Comparison of ENCODE assay signal across 8 cellular contexts in genomic region chr5:141635646-141636045, GRCh38. TPM values are rescaled to one million over a fixed set of nuclear protein-coding genes. Genes with fewer than 3 reads are reported as not detected.
DNase-seq lines count a peak whose midpoint lies in the region; ATAC-seq, FAIRE-seq and TF ChIP-seq lines count a peak whose summit lies in the region.

No MANE protein-coding gene starts in this region.

- H3K4me1 ChIP-seq in BLaER1 (peaks cover 41% of the 10 kb centered on the region), MM.1S (ENCODE audit: low read length) (peaks cover 16% of the 10 kb centered on the region)

- DNase-seq in MM.1S, result no peak
- no peak for DNase-seq in dorsolateral prefrontal cortex
- DNase-seq in NCI-H2196 treated with DMSO at 0.1 percent for 48 hours (lab: John Stamatoyannopoulos, UW; ENCODE audit: unreplicated experiment), result no peak
- no peak for DNase-seq in H54 (ENCODE audit: insufficient read length, low spot score)
- no peak for DNase-seq in NCI-H526 (lab: John Stamatoyannopoulos, UW)
- DNase-seq in sciatic nerve (ENCODE audit: low spot score), result no peak

- H3K9me2 ChIP-seq in MM.1S (replicated peaks; ENCODE audit: insufficient read depth, low read length), result no peaks in the 10 kb centered on the region
- no peaks in the 10 kb centered on the region for H3K9me2 ChIP-seq in neural cell (ENCODE audit: insufficient read depth, low read length)

- H3K27ac ChIP-seq in BLaER1 (peak overlapping the region; percentile 79), MM.1S (ENCODE audit: low read length) (no peak overlapping the region), dorsolateral prefrontal cortex (peak overlapping the region in 4 of 59 donors; percentile 2 to 88 (median 74)), neural cell (ENCODE audit: low read length) (no peak overlapping the region)

- H3K9ac ChIP-seq in BLaER1, result peak overlapping the region; percentile 89
- peak overlapping the region; percentile 84; the same call in 1 of the 2 replicates for H3K9ac ChIP-seq in MM.1S (ENCODE audit: low read length)
- H3K9ac ChIP-seq in neural cell (ENCODE audit: low read length), result peak overlapping the region; percentile 88

- peaks cover 58% of the 10 kb centered on the region for H3K36me3 ChIP-seq in BLaER1
- no peaks in the 10 kb centered on the region; the same call in 1 of the 2 replicates for H3K36me3 ChIP-seq in MM.1S (replicated peaks; ENCODE audit: insufficient read depth, low read length)
- peaks cover 9% of the 10 kb centered on the region for H3K36me3 ChIP-seq in neural cell (ENCODE audit: insufficient read depth, low read length)

- H3K79me2 ChIP-seq in MM.1S (ENCODE audit: low read length) (peaks cover 53% of the 10 kb centered on the region), neural cell (replicated peaks; ENCODE audit: insufficient read depth, low read length) (peaks cover 25% of the 10 kb centered on the region)

- no peaks in the 10 kb centered on the region for H3K27me3 ChIP-seq in BLaER1
- H3K27me3 ChIP-seq in MM.1S (replicated peaks; ENCODE audit: insufficient read depth, low read length), result no peaks in the 10 kb centered on the region
- no peaks in the 10 kb centered on the region for H3K27me3 ChIP-seq in dorsolateral prefrontal cortex
- H3K27me3 ChIP-seq in neural cell (ENCODE audit: insufficient read depth, low read depth, low read length), result no peaks in the 10 kb centered on the region

- TF ChIP-seq CTCF in MM.1S (IDR thresholded peaks at IDR 0.05; ENCODE audit: low read length) (no peak), dorsolateral prefrontal cortex (IDR thresholded peaks at IDR 0.05 in 54 of 56, conservative IDR thresholded peaks at IDR 0.05 in 2 of 56; ENCODE audit: low read depth in 1 of 56, partially characterized antibody in 56 of 56) (no peak), neural cell (IDR thresholded peaks at IDR 0.05; ENCODE audit: poor library complexity, severe bottlenecking) (no peak)

- intact Hi-C loops in dorsolateral prefrontal cortex (cut with DNase I) (no loop called here), sciatic nerve (cut with DNase I) (no loop called here)

- TF ChIP-seq POLR2A in H54 (IDR thresholded peaks at IDR 0.05; ENCODE audit: low read depth, low read length), result no peak

- H3K4me3 ChIP-seq in BLaER1 (peak overlapping the region; percentile 86), MM.1S (ENCODE audit: low read length) (peak overlapping the region; percentile 97), dorsolateral prefrontal cortex (peak overlapping the region; percentile 57 to 96 (median 88)), neural cell (ENCODE audit: low read length) (peak overlapping the region; percentile 83)

- no peak for ATAC-seq in sciatic nerve

- H3K4me2 ChIP-seq in BLaER1 (peak overlapping the region; percentile 99), MM.1S (ENCODE audit: low read depth, low read length) (peak overlapping the region; percentile 95), neural cell (ENCODE audit: low read length) (peak overlapping the region; percentile 79)

- H2AFZ ChIP-seq in MM.1S (ENCODE audit: low read length) (no peak overlapping the region), neural cell (ENCODE audit: low read depth, low read length) (no peak overlapping the region)

- H3F3A ChIP-seq in MM.1S (ENCODE audit: insufficient read depth, low read length), result peaks cover 11% of the 10 kb centered on the region; the same call in 1 of the 2 replicates
- no peaks in the 10 kb centered on the region for H3F3A ChIP-seq in neural cell (ENCODE audit: insufficient read depth, low read length, poor library complexity, severe bottlenecking)

- H3K9me3 ChIP-seq in BLaER1, result no peaks in the 10 kb centered on the region
- H3K9me3 ChIP-seq in MM.1S (replicated peaks; ENCODE audit: insufficient read depth, low read length), result no peaks in the 10 kb centered on the region
- no peaks in the 10 kb centered on the region for H3K9me3 ChIP-seq in neural cell (ENCODE audit: low read length)

- no peak for TF ChIP-seq RAD21 in neural cell (conservative IDR thresholded peaks at IDR 0.05)

- FAIRE-seq in H54 (lab: Jason Lieb, UNC), result no peak

- H4K20me1 ChIP-seq in BLaER1 (peaks cover 54% of the 10 kb centered on the region), MM.1S (ENCODE audit: insufficient read depth, low read length) (peaks cover 4% of the 10 kb centered on the region; the same call in 1 of the 2 replicates), neural cell (ENCODE audit: insufficient read depth) (no peaks in the 10 kb centered on the region)

- TF ChIP-seq EP300 in neural cell (conservative IDR thresholded peaks at IDR 0.05; ENCODE audit: poor library complexity, severe bottlenecking), result no peak

TF ChIP-seq in neural cell, 6 proteins besides CTCF, POLR2A, EP300 and RAD21:
- TF ChIP-seq SMC3 (conservative IDR thresholded peaks at IDR 0.05; ENCODE audit: poor library complexity), result no peak
- no peak for TF ChIP-seq MXI1 (conservative IDR thresholded peaks at IDR 0.05; ENCODE audit: poor library complexity, severe bottlenecking)
- no peak for TF ChIP-seq REST (IDR thresholded peaks at IDR 0.05; ENCODE audit: borderline replicate concordance)
- no peak for TF ChIP-seq POLR2AphosphoS5 (IDR thresholded peaks at IDR 0.05)
- TF ChIP-seq TAF1 (IDR thresholded peaks at IDR 0.05; ENCODE audit: low read depth), result no peak
- no peak for TF ChIP-seq EZH2 (IDR thresholded peaks at IDR 0.05; ENCODE audit: borderline replicate concordance, insufficient read depth, low read length, poor library complexity, severe bottlenecking)

RNA-seq across cellular contexts. Expression of gene HDAC3, which starts 1.0 kb away (rescaled TPM):
- total RNA-seq in dorsolateral prefrontal cortex, result 10 to 100 TPM; 44.4 to 98.2 (median 64.1) TPM
- polyA plus RNA-seq in neural cell, result 115 and 138 TPM in 2 replicates
- polyA minus RNA-seq in neural cell, result 52.4 and 60.4 TPM in 2 replicates
- total RNA-seq in sciatic nerve, result 47.6 TPM

RNA-seq across cellular contexts. Expression of gene RELL2, which starts 1.2 kb away (rescaled TPM):
- 10 to 100 TPM; 12.9 to 64.8 (median 38.0) TPM for total RNA-seq in dorsolateral prefrontal cortex
- polyA plus RNA-seq in neural cell, result 44.9 and 49.4 TPM in 2 replicates
- 25.7 and 37.5 TPM in 2 replicates for polyA minus RNA-seq in neural cell
- total RNA-seq in sciatic nerve, result 0.85 TPM

RNA-seq across cellular contexts. Expression of gene FCHSD1, which starts 15.6 kb away (rescaled TPM):
- 10 to 100 TPM in 110 of 120 experiments, 1 to 10 TPM in 10; 7.1 to 36.8 (median 16.9) TPM for total RNA-seq in dorsolateral prefrontal cortex
- polyA plus RNA-seq in neural cell, result 3.9 and 5.4 TPM in 2 replicates
- 3.2 and 6.7 TPM in 2 replicates for polyA minus RNA-seq in neural cell
- total RNA-seq in sciatic nerve, result 33.0 TPM

RNA-seq across cellular contexts. Expression of gene DIAPH1, which starts 16.8 kb away (rescaled TPM):
- total RNA-seq in dorsolateral prefrontal cortex (10 to 100 TPM; 19.5 to 72.5 (median 48.1) TPM), sciatic nerve (92.5 TPM)
- polyA plus RNA-seq in neural cell, result 21.9 and 22.4 TPM in 2 replicates
- polyA minus RNA-seq in neural cell, result 16.6 and 17.5 TPM in 2 replicates

RNA-seq across cellular contexts. Expression of gene ARAP3, which starts 46.4 kb away (rescaled TPM):
- 10 to 100 TPM in 66 of 120 experiments, 1 to 10 TPM in 54; 3.8 to 24.9 (median 10.5) TPM for total RNA-seq in dorsolateral prefrontal cortex
- 1.4 and 1.8 TPM in 2 replicates for polyA plus RNA-seq in neural cell
- polyA minus RNA-seq in neural cell, result 1.2 and 2.1 TPM in 2 replicates
- 22.4 TPM for total RNA-seq in sciatic nerve
